In genomic region chr3:69255928-69256327, GRCh38 we compare ENCODE assay signal across 22 cellular contexts.
"Had no signal": no experiment of that assay in that cellular context is flagged by ENCODE, and none has a peak within 500 bp of the region (broad histone marks: within the 10 kb centered on the region; RNA-seq: fewer than 3 reads in every experiment).

No MANE protein-coding gene starts in this region.

- H3K4me3 Mint-ChIP-seq: activated CD8-positive, alpha-beta T cell treated with anti-CD3 and anti-CD28 coated beads, Interleukin-2, amount 10 ng/mL, durations not matched to agents 7 days and 5 days; activated naive CD8-positive, alpha-beta T cell treated with anti-CD3 and anti-CD28 coated beads, Interleukin-2, amount 50 U/mL, for 24 hours; activated T-helper 1 cell treated with anti-CD3 and anti-CD28 coated beads, Interleukin-12 subunit alpha, Interleukin-12 subunit beta, Interleukin-2, Interleukin-4 antibody, amounts not matched to agents 30 ng/mL and 10 ng/mL and 1 ng/mL, durations not matched to agents 14 hours and 24 hours and 36 hours; natural killer cell; stimulated activated effector memory CD8-positive, alpha-beta T cell treated with anti-CD3 and anti-CD28 coated beads, Interleukin-12 subunit alpha, Interleukin-12 subunit beta, amount 100 ng/mL, for 72 hours; stimulated activated naive CD8-positive, alpha-beta T cell treated with anti-CD3 and anti-CD28 coated beads, Interleukin-15, amount 100 ng/mL, for 72 hours had no signal

- H3K27ac ChIP-seq: cardiac muscle cell, left lung, ovary, prostate gland, tibial artery, WERI-Rb-1 had no signal

- H3K9me3 ChIP-seq: left lung, ovary, prostate gland, tibial artery had no signal

- H3K9me3 Mint-ChIP-seq: activated naive CD8-positive, alpha-beta T cell treated with anti-CD3 and anti-CD28 coated beads, Interleukin-2, amount 50 U/mL, for 24 hours; activated T-helper 1 cell treated with anti-CD3 and anti-CD28 coated beads, Interleukin-12 subunit alpha, Interleukin-12 subunit beta, Interleukin-2, Interleukin-4 antibody, amounts not matched to agents 30 ng/mL and 10 ng/mL and 1 ng/mL, durations not matched to agents 14 hours and 24 hours and 36 hours; natural killer cell; stimulated activated effector memory CD8-positive, alpha-beta T cell treated with anti-CD3 and anti-CD28 coated beads, Interleukin-12 subunit alpha, Interleukin-12 subunit beta, amount 100 ng/mL, for 72 hours; stimulated activated naive CD8-positive, alpha-beta T cell treated with anti-CD3 and anti-CD28 coated beads, Interleukin-15, amount 100 ng/mL, for 72 hours had no signal

- H3K27me3 ChIP-seq: cardiac muscle cell, left lung, ovary, tibial artery had no signal

- H3K4me3 ChIP-seq: cardiac muscle cell, left lung, ovary, prostate gland, tibial artery had no signal

- H3K4me1 Mint-ChIP-seq: activated naive CD8-positive, alpha-beta T cell treated with anti-CD3 and anti-CD28 coated beads, Interleukin-2, amount 50 U/mL, for 24 hours; natural killer cell; stimulated activated effector memory CD8-positive, alpha-beta T cell treated with anti-CD3 and anti-CD28 coated beads, Interleukin-12 subunit alpha, Interleukin-12 subunit beta, amount 100 ng/mL, for 72 hours; stimulated activated naive CD8-positive, alpha-beta T cell treated with anti-CD3 and anti-CD28 coated beads, Interleukin-15, amount 100 ng/mL, for 72 hours had no signal

- H3K36me3 ChIP-seq: cardiac muscle cell, ovary, prostate gland, tibial artery, WERI-Rb-1 had no signal

- H3K27me3 Mint-ChIP-seq: activated naive CD8-positive, alpha-beta T cell treated with anti-CD3 and anti-CD28 coated beads, Interleukin-2, amount 50 U/mL, for 24 hours had no signal

- ATAC-seq: activated CD8-positive, alpha-beta T cell treated with anti-CD3 and anti-CD28 coated beads, Interleukin-2, amount 10 ng/mL, durations not matched to agents 7 days and 5 days; activated naive CD8-positive, alpha-beta T cell treated with anti-CD3 and anti-CD28 coated beads, Interleukin-2, amount 50 U/mL, for 24 hours; left lung; natural killer cell; stimulated activated effector memory CD8-positive, alpha-beta T cell treated with anti-CD3 and anti-CD28 coated beads, Interleukin-12 subunit alpha, Interleukin-12 subunit beta, amount 100 ng/mL, for 72 hours; stimulated activated naive CD8-positive, alpha-beta T cell treated with anti-CD3 and anti-CD28 coated beads, Interleukin-15, amount 100 ng/mL, for 72 hours had no signal

- H3K4me1 ChIP-seq: left lung, prostate gland, tibial artery had no signal

- H3K36me3 Mint-ChIP-seq: natural killer cell; stimulated activated effector memory CD8-positive, alpha-beta T cell treated with anti-CD3 and anti-CD28 coated beads, Interleukin-12 subunit alpha, Interleukin-12 subunit beta, amount 100 ng/mL, for 72 hours had no signal

- H3K27ac Mint-ChIP-seq: activated CD8-positive, alpha-beta T cell treated with anti-CD3 and anti-CD28 coated beads, Interleukin-2, amount 10 ng/mL, durations not matched to agents 7 days and 5 days; activated naive CD8-positive, alpha-beta T cell treated with anti-CD3 and anti-CD28 coated beads, Interleukin-2, amount 50 U/mL, for 24 hours; activated T-helper 1 cell treated with anti-CD3 and anti-CD28 coated beads, Interleukin-12 subunit alpha, Interleukin-12 subunit beta, Interleukin-2, Interleukin-4 antibody, amounts not matched to agents 30 ng/mL and 10 ng/mL and 1 ng/mL, durations not matched to agents 14 hours and 24 hours and 36 hours; natural killer cell; stimulated activated effector memory CD8-positive, alpha-beta T cell treated with anti-CD3 and anti-CD28 coated beads, Interleukin-12 subunit alpha, Interleukin-12 subunit beta, amount 100 ng/mL, for 72 hours; stimulated activated naive CD8-positive, alpha-beta T cell treated with anti-CD3 and anti-CD28 coated beads, Interleukin-15, amount 100 ng/mL, for 72 hours had no signal

- DNase-seq: activated CD4-positive, alpha-beta T cell treated with anti-CD3 and anti-CD28 coated beads, Interleukin-2, amount 50 U/mL, for 1 hour; activated CD4-positive, CD25-positive, alpha-beta regulatory T cell treated with anti-CD3 and anti-CD28 coated beads, Interleukin-2, amount 50 U/mL, for 72 hours; activated CD8-positive, alpha-beta T cell treated with anti-CD3 and anti-CD28 coated beads, Interleukin-2, amount 10 ng/mL, durations not matched to agents 7 days and 5 days; activated gamma-delta T cell; activated naive CD4-positive, alpha-beta T cell treated with anti-CD3 and anti-CD28 coated beads, Interleukin-2, amount 50 U/mL, for 16 hours; activated naive CD8-positive, alpha-beta T cell treated with anti-CD3 and anti-CD28 coated beads, Interleukin-2, amount 50 U/mL, for 24 hours; dermis blood vessel endothelial cell; effector CD8-positive, alpha-beta T cell; islet precursor cell; left lung; midbrain; natural killer cell; ovary; stimulated activated CD4-positive, alpha-beta T cell treated with anti-CD3 and anti-CD28 coated beads, Interleukin-2, amount 100 ng/mL, for 24 hours; stimulated activated naive CD8-positive, alpha-beta T cell treated with anti-CD3 and anti-CD28 coated beads, Interleukin-15, amount 100 ng/mL, for 72 hours; T-helper 1 cell; tibial artery; WERI-Rb-1 had no signal
